7 cellular contexts compared by ENCODE assay signal in genomic region chr1:108217007-108217406, GRCh38. TPM values are rescaled to one million over a fixed set of nuclear protein-coding genes. Genes with fewer than 3 reads are reported as not detected.
"Had no signal": no experiment of that assay in that cellular context is flagged by ENCODE, and none has a peak within 500 bp of the region (broad histone marks: within the 10 kb centered on the region; RNA-seq: fewer than 3 reads in every experiment).

No MANE protein-coding gene starts in this region.

RNA-seq across cellular contexts. Expression of gene NBPF4, which starts 26.9 kb away (rescaled TPM):
- total RNA-seq: activated CD4-positive, alpha-beta T cell treated with anti-CD3 and anti-CD28 coated beads, Interleukin-2, amount 10 ng/mL, durations not matched to agents 24 days and 14 days; activated CD8-positive, alpha-beta T cell treated with anti-CD3 and anti-CD28 coated beads, Interleukin-2, amount 10 ng/mL, durations not matched to agents 7 days and 5 days; activated naive CD4-positive, alpha-beta T cell treated with anti-CD3 and anti-CD28 coated beads for 36 hours; activated naive CD4-positive, alpha-beta T cell treated with anti-CD3 and anti-CD28 coated beads, Interleukin-2, amount 50 U/mL, for 72 hours; cerebellum; SJSA1 had no signal
- polyA plus RNA-seq: SK-N-SH had no signal
